Comparison of ENCODE assay signal across 26 cellular contexts in genomic region chr4:140088317-140088967, GRCh38.
DNase-seq lines count a peak whose midpoint lies in the region; ATAC-seq and TF ChIP-seq lines count a peak whose summit lies in the region.
"Had no signal": no experiment of that assay in that cellular context is flagged by ENCODE, and none has a peak within 500 bp of the region (broad histone marks: within the 10 kb centered on the region; RNA-seq: fewer than 3 reads in every experiment).

No MANE protein-coding gene starts in this region.

- H3K27ac ChIP-seq in PC-9 (peak overlapping the region; percentile 92), mesodermal cell (ENCODE audit: low read depth, low read length, severe bottlenecking) (peak overlapping the region; percentile 50), coronary artery (no peak overlapping the region)
- H3K27ac ChIP-seq: tibial nerve had no signal

- H3K4me3 ChIP-seq in PC-9 (no peak overlapping the region), choroid plexus epithelial cell (ENCODE audit: low read depth, low read length) (no peak overlapping the region), mesodermal cell (ENCODE audit: extremely low read depth, insufficient read depth, low read length, poor library complexity, severe bottlenecking) (no peak overlapping the region), coronary artery (no peak overlapping the region)
- H3K4me3 ChIP-seq: tibial nerve had no signal

- BruUV-seq in PC-9 (replicated peaks; lab: Mats Ljungman, UMichigan), result no TSS peak

- H3K4me2 ChIP-seq in PC-9, result no peak overlapping the region

- H3K27ac Mint-ChIP-seq in T-cell, result no peak overlapping the region
- H3K27ac Mint-ChIP-seq: activated CD4-positive, alpha-beta memory T cell treated with anti-CD3 and anti-CD28 coated beads for 36 hours; CD8-positive, alpha-beta memory T cell; mesothelial cell of epicardium; natural killer cell treated with Interleukin-12 subunit alpha and Interleukin-12 subunit beta and Interleukin-15 and Interleukin-18, amount 100 ng/mL, for 72 hours; stimulated activated naive B cell treated with anti-CD40 and anti-IgM and Interleukin-4, amounts not matched to agents 10 μg/mL and 1 μg/mL and 100 μg/mL, for 72 hours had no signal

- H3K36me3 ChIP-seq in PC-9 (ENCODE audit: low read depth), result no peaks in the 10 kb centered on the region
- no peaks in the 10 kb centered on the region for H3K36me3 ChIP-seq in mesodermal cell (ENCODE audit: control insufficient read depth, insufficient read depth, low read length)
- H3K36me3 ChIP-seq: tibial nerve had no signal

- no peak overlapping the region for H2AFZ ChIP-seq in PC-9

- H4K20me1 ChIP-seq in PC-9 (ENCODE audit: insufficient read depth), result no peaks in the 10 kb centered on the region

- peaks cover 42% of the 10 kb centered on the region for H3F3A ChIP-seq in PC-9 (ENCODE audit: insufficient read depth, low read depth)

- WGBS in mesodermal cell (ENCODE audit: insufficient coverage in 2 of 2), 2 experiments, result 82 to 96% methylated on average over 2 to 4 of the region's 5 CpGs

- peaks cover 80% of the 10 kb centered on the region for H3K79me2 ChIP-seq in PC-9 (ENCODE audit: low read depth)

- no peak overlapping the region for H3K4me3 Mint-ChIP-seq in T-cell
- H3K4me3 Mint-ChIP-seq: activated CD4-positive, alpha-beta memory T cell treated with anti-CD3 and anti-CD28 coated beads for 36 hours; CD8-positive, alpha-beta memory T cell; mesothelial cell of epicardium; natural killer cell treated with Interleukin-12 subunit alpha and Interleukin-12 subunit beta and Interleukin-15 and Interleukin-18, amount 100 ng/mL, for 72 hours; stimulated activated naive B cell treated with anti-CD40 and anti-IgM and Interleukin-4, amounts not matched to agents 10 μg/mL and 1 μg/mL and 100 μg/mL, for 72 hours had no signal

- H3K27me3 Mint-ChIP-seq in T-cell, result no peaks in the 10 kb centered on the region
- H3K27me3 Mint-ChIP-seq: stimulated activated naive B cell treated with anti-CD40 and anti-IgM and Interleukin-4, amounts not matched to agents 10 μg/mL and 1 μg/mL and 100 μg/mL, for 72 hours had no signal

- DNase-seq in EL (peak; percentile 25), PC-9 (no peak), choroid plexus epithelial cell (ENCODE audit: low read depth) (peak; percentile 77), T-cell (no peak), cerebellar cortex (ENCODE audit: low spot score) (no peak), coronary artery (ENCODE audit: low spot score) (no peak)
- DNase-seq: activated CD4-positive, alpha-beta memory T cell treated with anti-CD3 and anti-CD28 coated beads for 36 hours; activated effector memory CD4-positive, alpha-beta T cell treated with anti-CD3 and anti-CD28 coated beads, Interleukin-2, amount 50 U/mL, for 16 hours; amygdala; CD8-positive, alpha-beta memory T cell; DMS79; erythroblast; HCEC 1CT; left cardiac atrium; NCI-H146; NCI-H2171; NCI-H69; stimulated activated CD4-positive, alpha-beta T cell treated with anti-CD3 and anti-CD28 coated beads, Interleukin-1b, Interleukin-23, amount 100 ng/mL, for 48 hours; stimulated activated naive B cell treated with anti-CD40 and anti-IgM and Interleukin-4, amounts not matched to agents 10 μg/mL and 1 μg/mL and 100 μg/mL, for 72 hours; T-helper 1 cell had no signal

- CTCF ChIA-PET in PC-9 (lab: Charles Lee) (no interaction called here), T-cell (lab: Charles Lee) (no interaction called here)

- H3K9me3 ChIP-seq in PC-9 (ENCODE audit: insufficient read depth, low read depth) (no peaks in the 10 kb centered on the region), mesodermal cell (ENCODE audit: control insufficient read depth, low read length) (no peaks in the 10 kb centered on the region)
- H3K9me3 ChIP-seq: tibial nerve had no signal

- H3K4me1 ChIP-seq in PC-9 (replicated peaks; ENCODE audit: insufficient read depth), result peaks cover 83% of the 10 kb centered on the region
- peaks cover 76% of the 10 kb centered on the region for H3K4me1 ChIP-seq in mesodermal cell (ENCODE audit: control insufficient read depth, insufficient read depth, low read length, poor library complexity, severe bottlenecking)

- H3K27me3 ChIP-seq in PC-9 (ENCODE audit: insufficient read depth, low read depth), result no peaks in the 10 kb centered on the region
- H3K27me3 ChIP-seq: tibial nerve had no signal

- POLR2A ChIA-PET in PC-9 (lab: Charles Lee; ENCODE audit: unreplicated experiment), result interaction anchor here (0.6 kb wide), 1 partner anchor 179 kb away, joined by 5 read pairs; no protein-coding TSS in a partner anchor
- POLR2A ChIA-PET in T-cell (lab: Charles Lee), result no interaction called here

- peaks cover 6 to 10% (median 9%) of the 10 kb centered on the region in 3 donors for H3K4me1 Mint-ChIP-seq in T-cell
- H3K4me1 Mint-ChIP-seq: CD8-positive, alpha-beta memory T cell had no signal

- no peak for TF ChIP-seq CTCF in PC-9 (conservative IDR thresholded peaks at IDR 0.05)
- no peak for TF ChIP-seq CTCF in choroid plexus epithelial cell (conservative IDR thresholded peaks at IDR 0.05; ENCODE audit: low read depth, low read length)
- no peak for TF ChIP-seq CTCF in coronary artery (IDR thresholded peaks at IDR 0.05)

- H3K36me3 Mint-ChIP-seq in T-cell, result no peaks in the 10 kb centered on the region
- H3K36me3 Mint-ChIP-seq: activated CD4-positive, alpha-beta memory T cell treated with anti-CD3 and anti-CD28 coated beads for 36 hours; CD8-positive, alpha-beta memory T cell; natural killer cell treated with Interleukin-12 subunit alpha and Interleukin-12 subunit beta and Interleukin-15 and Interleukin-18, amount 100 ng/mL, for 72 hours; stimulated activated naive B cell treated with anti-CD40 and anti-IgM and Interleukin-4, amounts not matched to agents 10 μg/mL and 1 μg/mL and 100 μg/mL, for 72 hours had no signal

- no peaks in the 10 kb centered on the region for H3K9me3 Mint-ChIP-seq in T-cell
- H3K9me3 Mint-ChIP-seq: activated CD4-positive, alpha-beta memory T cell treated with anti-CD3 and anti-CD28 coated beads for 36 hours; CD8-positive, alpha-beta memory T cell; mesothelial cell of epicardium; natural killer cell treated with Interleukin-12 subunit alpha and Interleukin-12 subunit beta and Interleukin-15 and Interleukin-18, amount 100 ng/mL, for 72 hours; stimulated activated naive B cell treated with anti-CD40 and anti-IgM and Interleukin-4, amounts not matched to agents 10 μg/mL and 1 μg/mL and 100 μg/mL, for 72 hours had no signal

- no peaks in the 10 kb centered on the region for H3K9me2 ChIP-seq in PC-9 (ENCODE audit: insufficient read depth)

- intact Hi-C loops in PC-9 (cut with micrococcal nuclease; ENCODE audit: unreplicated experiment), result no loop called here

- ATAC-seq in HG02623 (IDR thresholded peaks at IDR 0.05; ENCODE audit: unreplicated experiment), result no peak
- ATAC-seq in T-cell (replicated peaks in 1 of 4), result no peak
- ATAC-seq: natural killer cell treated with Interleukin-12 subunit alpha and Interleukin-12 subunit beta and Interleukin-15 and Interleukin-18, amount 100 ng/mL, for 72 hours; Right ventricle myocardium inferior; stimulated activated naive B cell treated with anti-CD40 and anti-IgM and Interleukin-4, amounts not matched to agents 10 μg/mL and 1 μg/mL and 100 μg/mL, for 72 hours had no signal

Comparison
In these comparisons a context has a peak if more than half of its experiments do, and no peak if none do; other contexts are left out.
1. DNase-seq: peak in EL (single experiment) and choroid plexus epithelial cell (single experiment); none in PC-9 (0 of 2), T-cell (0 of 34), cerebellar cortex (single experiment) and coronary artery (single experiment).
2. H3K27ac ChIP-seq: peak in PC-9 (single experiment) and mesodermal cell (single experiment); none in coronary artery (0 of 2).